ENCODE assay signal across 8 cellular contexts in genomic region chr4:170026253-170026991, GRCh38. TPM values are rescaled to one million over a fixed set of nuclear protein-coding genes. Genes with fewer than 3 reads are reported as not detected.
DNase-seq lines count a peak whose midpoint lies in the region; ATAC-seq lines count a peak whose summit lies in the region.

Gene MFAP3L (minus strand): TSS chr4:170026395. CDS start chr4:170005877, 20,518 bp downstream.

- H3K9me3 Mint-ChIP-seq in activated CD4-positive, alpha-beta T cell treated with anti-CD3 and anti-CD28 coated beads, Interleukin-2, amount 10 ng/mL, durations not matched to agents 7 days and 5 days, result no peaks in the 10 kb centered on the region

- POLR2A ChIA-PET in activated CD4-positive, alpha-beta T cell treated with anti-CD3 and anti-CD28 coated beads, Interleukin-2, amount 10 ng/mL, durations not matched to agents 7 days and 5 days (lab: Charles Lee), result no interaction called here

- CTCF ChIA-PET in activated CD4-positive, alpha-beta T cell treated with anti-CD3 and anti-CD28 coated beads, Interleukin-2, amount 10 ng/mL, durations not matched to agents 7 days and 5 days (lab: Charles Lee), result no interaction called here

- ATAC-seq in GM18520 (IDR thresholded peaks at IDR 0.05; ENCODE audit: unreplicated experiment) (peak; percentile 93), HG03064 (IDR thresholded peaks at IDR 0.05; ENCODE audit: low read depth, unreplicated experiment) (peak; percentile 89)

- H3K4me3 Mint-ChIP-seq in activated CD4-positive, alpha-beta T cell treated with anti-CD3 and anti-CD28 coated beads, Interleukin-2, amount 10 ng/mL, durations not matched to agents 7 days and 5 days, result peak within 1 kb of the TSS; percentile 81

- peaks cover 70% of the 10 kb centered on the region for H3K27me3 Mint-ChIP-seq in activated CD4-positive, alpha-beta T cell treated with anti-CD3 and anti-CD28 coated beads, Interleukin-2, amount 10 ng/mL, durations not matched to agents 7 days and 5 days

- H3K4me1 Mint-ChIP-seq in activated CD4-positive, alpha-beta T cell treated with anti-CD3 and anti-CD28 coated beads, Interleukin-2, amount 10 ng/mL, durations not matched to agents 7 days and 5 days, result peaks cover 15% of the 10 kb centered on the region

- H3K27ac Mint-ChIP-seq in activated CD4-positive, alpha-beta T cell treated with anti-CD3 and anti-CD28 coated beads, Interleukin-2, amount 10 ng/mL, durations not matched to agents 7 days and 5 days, result peak within 1 kb of the TSS; percentile 75

- DNase-seq in 8988T, result peak; percentile 75
- peak; percentile 71 for DNase-seq in NCI-H2196 (lab: John Stamatoyannopoulos, UW; ENCODE audit: unreplicated experiment)
- DNase-seq in activated CD4-positive, alpha-beta T cell treated with anti-CD3 and anti-CD28 coated beads, Interleukin-2, amount 10 ng/mL, durations not matched to agents 7 days and 5 days, result peak; percentile 71
- DNase-seq in cortex of kidney (lab: John Stamatoyannopoulos, UW), result peak; percentile 32
- peak; percentile 96 for DNase-seq in left kidney (ENCODE audit: low read depth, low spot score)
- DNase-seq in stimulated activated CD4-positive, alpha-beta T cell treated with anti-CD3 and anti-CD28 coated beads, Interleukin-1b, Interleukin-23, amount 100 ng/mL, for 24 hours (ENCODE audit: low read depth in 4 of 4, low spot score in 1 of 4), result peak; percentile 56 to 77 (median 66)

- H3K36me3 Mint-ChIP-seq in activated CD4-positive, alpha-beta T cell treated with anti-CD3 and anti-CD28 coated beads, Interleukin-2, amount 10 ng/mL, durations not matched to agents 7 days and 5 days (ENCODE audit: low read depth), result no peaks in the 10 kb centered on the region

RNA-seq across cellular contexts. Expression of gene MFAP3L, which starts in this region (rescaled TPM):
- under 1 TPM; 0.27 to 0.35 TPM for total RNA-seq in activated CD4-positive, alpha-beta T cell treated with anti-CD3 and anti-CD28 coated beads, Interleukin-2, amount 10 ng/mL, durations not matched to agents 7 days and 5 days

Comparison
In these comparisons a context has a peak if more than half of its experiments do, and no peak if none do; other contexts are left out.
1. Peak in every context shown above with its lines: DNase-seq and ATAC-seq.
2. Peak in DNase-seq in activated CD4-positive, alpha-beta T cell treated with anti-CD3 and anti-CD28 coated beads, Interleukin-2, amount 10 ng/mL, durations not matched to agents 7 days and 5 days; RNA of the gene not detected or under 1 TPM.
3. DNase-seq: peak in every context shown above with its lines; median percentile 96 in left kidney; 75 in 8988T; 71 in NCI-H2196; 71 in activated CD4-positive, alpha-beta T cell treated with anti-CD3 and anti-CD28 coated beads, Interleukin-2, amount 10 ng/mL, durations not matched to agents 7 days and 5 days; 66 in stimulated activated CD4-positive, alpha-beta T cell treated with anti-CD3 and anti-CD28 coated beads, Interleukin-1b, Interleukin-23, amount 100 ng/mL, for 24 hours; 32 in cortex of kidney.